Comparison of ENCODE assay signal across 1 cellular context in the genomic region with DNA sequence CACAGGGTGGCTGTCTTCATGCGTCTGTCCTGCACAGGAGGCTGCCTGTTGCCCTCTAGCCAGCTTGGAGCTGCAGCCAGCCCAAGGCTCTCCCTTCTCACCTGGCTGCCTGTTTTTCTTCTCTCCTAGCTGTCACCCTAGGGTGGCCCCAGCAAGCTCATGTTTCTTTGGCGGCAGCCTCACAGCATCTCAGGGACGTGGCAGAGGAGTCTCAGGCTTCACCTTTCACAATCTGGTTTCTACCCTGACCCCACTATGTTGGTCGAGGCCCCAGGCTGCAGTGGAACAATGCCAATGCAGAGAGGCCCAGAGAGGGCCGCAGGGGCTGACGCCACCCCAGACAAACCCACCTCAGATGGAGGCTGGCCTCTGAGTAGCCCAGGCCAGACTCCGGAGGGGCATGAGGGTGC.
TF ChIP-seq lines count a peak whose summit lies in the region.

No MANE protein-coding gene starts in this region.

TF ChIP-seq in K562, 482 proteins besides CTCF, POLR2A, EP300 and RAD21 (continues in another document):
- no peak for TF ChIP-seq MTA1 (IDR thresholded peaks at IDR 0.05; ENCODE audit: borderline replicate concordance)
- TF ChIP-seq ZNF717 (CRISPR knock-in tag; IDR thresholded peaks at IDR 0.05): no peak
- TF ChIP-seq MYC (IDR thresholded peaks at IDR 0.05; ENCODE audit: low read depth, low read length): no peak
- no peak for TF ChIP-seq MYC (CRISPR knock-in tag; IDR thresholded peaks at IDR 0.05; ENCODE audit: borderline replicate concordance, low read depth)
- no peak for TF ChIP-seq PTRF (tag; IDR thresholded peaks at IDR 0.05)
- TF ChIP-seq KHSRP (IDR thresholded peaks at IDR 0.05): no peak
- TF ChIP-seq BRCA1 (IDR thresholded peaks at IDR 0.05): no peak
- TF ChIP-seq BRCA1 (CRISPR knock-in tag; IDR thresholded peaks at IDR 0.05): no peak
- no peak for TF ChIP-seq ZNF41 (CRISPR knock-in tag; conservative IDR thresholded peaks at IDR 0.05)
- TF ChIP-seq, protein P1, sequence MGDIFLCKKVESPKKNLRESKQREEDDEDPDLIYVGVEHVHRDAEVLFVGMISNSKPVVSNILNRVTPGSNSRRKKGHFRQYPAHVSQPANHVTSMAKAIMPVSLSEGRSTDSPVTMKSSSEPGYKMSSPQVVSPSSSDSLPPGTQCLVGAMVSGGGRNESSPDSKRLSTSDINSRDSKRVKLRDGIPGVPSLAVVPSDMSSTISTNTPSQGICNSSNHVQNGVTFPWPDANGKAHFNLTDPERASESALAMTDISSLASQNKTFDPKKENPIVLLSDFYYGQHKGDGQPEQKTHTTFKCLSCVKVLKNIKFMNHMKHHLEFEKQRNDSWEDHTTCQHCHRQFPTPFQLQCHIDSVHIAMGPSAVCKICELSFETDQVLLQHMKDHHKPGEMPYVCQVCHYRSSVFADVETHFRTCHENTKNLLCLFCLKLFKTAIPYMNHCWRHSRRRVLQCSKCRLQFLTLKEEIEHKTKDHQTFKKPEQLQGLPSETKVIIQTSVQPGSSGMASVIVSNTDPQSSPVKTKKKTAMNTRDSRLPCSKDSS (IDR thresholded peaks at IDR 0.05; ENCODE audit: low read depth, partially characterized antibody): no peak
- TF ChIP-seq TFAM (CRISPR knock-in tag; conservative IDR thresholded peaks at IDR 0.05): no peak
- no peak for TF ChIP-seq ZNF408 (CRISPR knock-in tag; IDR thresholded peaks at IDR 0.05; ENCODE audit: low read depth)
- TF ChIP-seq RBBP5 (IDR thresholded peaks at IDR 0.05; ENCODE audit: borderline replicate concordance, insufficient read depth, low read length, poor library complexity, severe bottlenecking): no peak
- TF ChIP-seq DNMT1 (IDR thresholded peaks at IDR 0.05): no peak
- TF ChIP-seq BACH1 (tag; IDR thresholded peaks at IDR 0.05): no peak
- no peak for TF ChIP-seq TAL1 (IDR thresholded peaks at IDR 0.05)
- TF ChIP-seq PHF8 (IDR thresholded peaks at IDR 0.05; ENCODE audit: borderline replicate concordance, low read length): 0 out of 2 replicates have a peak, but pooled peaks have one; percentile 16
- TF ChIP-seq RAD51 (IDR thresholded peaks at IDR 0.05; ENCODE audit: borderline replicate concordance, low read depth): no peak
- TF ChIP-seq, protein P2, sequence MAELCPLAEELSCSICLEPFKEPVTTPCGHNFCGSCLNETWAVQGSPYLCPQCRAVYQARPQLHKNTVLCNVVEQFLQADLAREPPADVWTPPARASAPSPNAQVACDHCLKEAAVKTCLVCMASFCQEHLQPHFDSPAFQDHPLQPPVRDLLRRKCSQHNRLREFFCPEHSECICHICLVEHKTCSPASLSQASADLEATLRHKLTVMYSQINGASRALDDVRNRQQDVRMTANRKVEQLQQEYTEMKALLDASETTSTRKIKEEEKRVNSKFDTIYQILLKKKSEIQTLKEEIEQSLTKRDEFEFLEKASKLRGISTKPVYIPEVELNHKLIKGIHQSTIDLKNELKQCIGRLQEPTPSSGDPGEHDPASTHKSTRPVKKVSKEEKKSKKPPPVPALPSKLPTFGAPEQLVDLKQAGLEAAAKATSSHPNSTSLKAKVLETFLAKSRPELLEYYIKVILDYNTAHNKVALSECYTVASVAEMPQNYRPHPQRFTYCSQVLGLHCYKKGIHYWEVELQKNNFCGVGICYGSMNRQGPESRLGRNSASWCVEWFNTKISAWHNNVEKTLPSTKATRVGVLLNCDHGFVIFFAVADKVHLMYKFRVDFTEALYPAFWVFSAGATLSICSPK (IDR thresholded peaks at IDR 0.05; ENCODE audit: borderline replicate concordance): no peak
- no peak for TF ChIP-seq CBX2 (IDR thresholded peaks at IDR 0.05; ENCODE audit: insufficient read depth, low read length, poor library complexity, severe bottlenecking)
- TF ChIP-seq SRSF3 (IDR thresholded peaks at IDR 0.05; ENCODE audit: insufficient read depth, low read length): no peak
- TF ChIP-seq YBX1 (IDR thresholded peaks at IDR 0.05): no peak
- TF ChIP-seq, protein P3, sequence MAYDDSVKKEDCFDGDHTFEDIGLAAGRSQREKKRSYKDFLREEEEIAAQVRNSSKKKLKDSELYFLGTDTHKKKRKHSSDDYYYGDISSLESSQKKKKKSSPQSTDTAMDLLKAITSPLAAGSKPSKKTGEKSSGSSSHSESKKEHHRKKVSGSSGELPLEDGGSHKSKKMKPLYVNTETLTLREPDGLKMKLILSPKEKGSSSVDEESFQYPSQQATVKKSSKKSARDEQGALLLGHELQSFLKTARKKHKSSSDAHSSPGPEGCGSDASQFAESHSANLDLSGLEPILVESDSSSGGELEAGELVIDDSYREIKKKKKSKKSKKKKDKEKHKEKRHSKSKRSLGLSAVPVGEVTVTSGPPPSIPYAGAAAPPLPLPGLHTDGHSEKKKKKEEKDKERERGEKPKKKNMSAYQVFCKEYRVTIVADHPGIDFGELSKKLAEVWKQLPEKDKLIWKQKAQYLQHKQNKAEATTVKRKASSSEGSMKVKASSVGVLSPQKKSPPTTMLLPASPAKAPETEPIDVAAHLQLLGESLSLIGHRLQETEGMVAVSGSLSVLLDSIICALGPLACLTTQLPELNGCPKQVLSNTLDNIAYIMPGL (CRISPR knock-in tag; IDR thresholded peaks at IDR 0.05): no peak
- TF ChIP-seq, protein P4, sequence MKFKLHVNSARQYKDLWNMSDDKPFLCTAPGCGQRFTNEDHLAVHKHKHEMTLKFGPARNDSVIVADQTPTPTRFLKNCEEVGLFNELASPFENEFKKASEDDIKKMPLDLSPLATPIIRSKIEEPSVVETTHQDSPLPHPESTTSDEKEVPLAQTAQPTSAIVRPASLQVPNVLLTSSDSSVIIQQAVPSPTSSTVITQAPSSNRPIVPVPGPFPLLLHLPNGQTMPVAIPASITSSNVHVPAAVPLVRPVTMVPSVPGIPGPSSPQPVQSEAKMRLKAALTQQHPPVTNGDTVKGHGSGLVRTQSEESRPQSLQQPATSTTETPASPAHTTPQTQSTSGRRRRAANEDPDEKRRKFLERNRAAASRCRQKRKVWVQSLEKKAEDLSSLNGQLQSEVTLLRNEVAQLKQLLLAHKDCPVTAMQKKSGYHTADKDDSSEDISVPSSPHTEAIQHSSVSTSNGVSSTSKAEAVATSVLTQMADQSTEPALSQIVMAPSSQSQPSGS (CRISPR knock-in tag; IDR thresholded peaks at IDR 0.05): 0 out of 2 replicates have a peak, but pooled peaks have one; percentile 51
- TF ChIP-seq SMARCC2 (IDR thresholded peaks at IDR 0.05; ENCODE audit: low read depth): no peak
- no peak for TF ChIP-seq NFE2L1 (tag; IDR thresholded peaks at IDR 0.05; ENCODE audit: borderline replicate concordance, low read depth)
- TF ChIP-seq SETDB1 (IDR thresholded peaks at IDR 0.05; ENCODE audit: low read length): peak; percentile 7
- TF ChIP-seq, protein P5, sequence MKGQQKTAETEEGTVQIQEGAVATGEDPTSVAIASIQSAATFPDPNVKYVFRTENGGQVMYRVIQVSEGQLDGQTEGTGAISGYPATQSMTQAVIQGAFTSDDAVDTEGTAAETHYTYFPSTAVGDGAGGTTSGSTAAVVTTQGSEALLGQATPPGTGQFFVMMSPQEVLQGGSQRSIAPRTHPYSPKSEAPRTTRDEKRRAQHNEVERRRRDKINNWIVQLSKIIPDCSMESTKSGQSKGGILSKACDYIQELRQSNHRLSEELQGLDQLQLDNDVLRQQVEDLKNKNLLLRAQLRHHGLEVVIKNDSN (CRISPR knock-in tag; IDR thresholded peaks at IDR 0.05): no peak
- TF ChIP-seq ZNF146 (CRISPR knock-in tag; IDR thresholded peaks at IDR 0.05; ENCODE audit: unreplicated experiment): no peak
- TF ChIP-seq JUN (IDR thresholded peaks at IDR 0.05; ENCODE audit: borderline replicate concordance, low read depth, low read length): no peak
- TF ChIP-seq JUN (CRISPR knock-in tag; IDR thresholded peaks at IDR 0.05; ENCODE audit: borderline replicate concordance): peak; percentile 24; the same call in 1 of the 2 replicates
- no peak for TF ChIP-seq NFXL1 (CRISPR knock-in tag; IDR thresholded peaks at IDR 0.05)
- no peak for TF ChIP-seq BHLHE40 (IDR thresholded peaks at IDR 0.05; ENCODE audit: low read length)
- TF ChIP-seq SIX5 (IDR thresholded peaks at IDR 0.05; ENCODE audit: borderline replicate concordance in 1 of 2, insufficient read depth in 1 of 2, low read depth in 1 of 2, low read length in 2 of 2): no peak
- no peak for TF ChIP-seq FOXA3 (CRISPR knock-in tag; conservative IDR thresholded peaks at IDR 0.05 in 1 of 2, IDR thresholded peaks at IDR 0.05 in 1 of 2)
- no peak for TF ChIP-seq CSDE1 (IDR thresholded peaks at IDR 0.05)
- no peak for TF ChIP-seq NFYB (IDR thresholded peaks at IDR 0.05; ENCODE audit: extremely low read depth, insufficient read length)
- TF ChIP-seq SP2 (IDR thresholded peaks at IDR 0.05; ENCODE audit: extremely low read depth, low read depth, low read length, poor library complexity, severe bottlenecking): no peak
- no peak for TF ChIP-seq HNRNPL (IDR thresholded peaks at IDR 0.05; ENCODE audit: low read depth, low read length)
- TF ChIP-seq TRIM24 (IDR thresholded peaks at IDR 0.05): no peak
- peak; percentile 36; the same call in 1 of the 2 replicates for TF ChIP-seq ZC3H4 (CRISPR knock-in tag; IDR thresholded peaks at IDR 0.05; ENCODE audit: borderline replicate concordance)
- no peak for TF ChIP-seq RHOXF2B (CRISPR knock-in tag; conservative IDR thresholded peaks at IDR 0.05)
- TF ChIP-seq, protein P6, sequence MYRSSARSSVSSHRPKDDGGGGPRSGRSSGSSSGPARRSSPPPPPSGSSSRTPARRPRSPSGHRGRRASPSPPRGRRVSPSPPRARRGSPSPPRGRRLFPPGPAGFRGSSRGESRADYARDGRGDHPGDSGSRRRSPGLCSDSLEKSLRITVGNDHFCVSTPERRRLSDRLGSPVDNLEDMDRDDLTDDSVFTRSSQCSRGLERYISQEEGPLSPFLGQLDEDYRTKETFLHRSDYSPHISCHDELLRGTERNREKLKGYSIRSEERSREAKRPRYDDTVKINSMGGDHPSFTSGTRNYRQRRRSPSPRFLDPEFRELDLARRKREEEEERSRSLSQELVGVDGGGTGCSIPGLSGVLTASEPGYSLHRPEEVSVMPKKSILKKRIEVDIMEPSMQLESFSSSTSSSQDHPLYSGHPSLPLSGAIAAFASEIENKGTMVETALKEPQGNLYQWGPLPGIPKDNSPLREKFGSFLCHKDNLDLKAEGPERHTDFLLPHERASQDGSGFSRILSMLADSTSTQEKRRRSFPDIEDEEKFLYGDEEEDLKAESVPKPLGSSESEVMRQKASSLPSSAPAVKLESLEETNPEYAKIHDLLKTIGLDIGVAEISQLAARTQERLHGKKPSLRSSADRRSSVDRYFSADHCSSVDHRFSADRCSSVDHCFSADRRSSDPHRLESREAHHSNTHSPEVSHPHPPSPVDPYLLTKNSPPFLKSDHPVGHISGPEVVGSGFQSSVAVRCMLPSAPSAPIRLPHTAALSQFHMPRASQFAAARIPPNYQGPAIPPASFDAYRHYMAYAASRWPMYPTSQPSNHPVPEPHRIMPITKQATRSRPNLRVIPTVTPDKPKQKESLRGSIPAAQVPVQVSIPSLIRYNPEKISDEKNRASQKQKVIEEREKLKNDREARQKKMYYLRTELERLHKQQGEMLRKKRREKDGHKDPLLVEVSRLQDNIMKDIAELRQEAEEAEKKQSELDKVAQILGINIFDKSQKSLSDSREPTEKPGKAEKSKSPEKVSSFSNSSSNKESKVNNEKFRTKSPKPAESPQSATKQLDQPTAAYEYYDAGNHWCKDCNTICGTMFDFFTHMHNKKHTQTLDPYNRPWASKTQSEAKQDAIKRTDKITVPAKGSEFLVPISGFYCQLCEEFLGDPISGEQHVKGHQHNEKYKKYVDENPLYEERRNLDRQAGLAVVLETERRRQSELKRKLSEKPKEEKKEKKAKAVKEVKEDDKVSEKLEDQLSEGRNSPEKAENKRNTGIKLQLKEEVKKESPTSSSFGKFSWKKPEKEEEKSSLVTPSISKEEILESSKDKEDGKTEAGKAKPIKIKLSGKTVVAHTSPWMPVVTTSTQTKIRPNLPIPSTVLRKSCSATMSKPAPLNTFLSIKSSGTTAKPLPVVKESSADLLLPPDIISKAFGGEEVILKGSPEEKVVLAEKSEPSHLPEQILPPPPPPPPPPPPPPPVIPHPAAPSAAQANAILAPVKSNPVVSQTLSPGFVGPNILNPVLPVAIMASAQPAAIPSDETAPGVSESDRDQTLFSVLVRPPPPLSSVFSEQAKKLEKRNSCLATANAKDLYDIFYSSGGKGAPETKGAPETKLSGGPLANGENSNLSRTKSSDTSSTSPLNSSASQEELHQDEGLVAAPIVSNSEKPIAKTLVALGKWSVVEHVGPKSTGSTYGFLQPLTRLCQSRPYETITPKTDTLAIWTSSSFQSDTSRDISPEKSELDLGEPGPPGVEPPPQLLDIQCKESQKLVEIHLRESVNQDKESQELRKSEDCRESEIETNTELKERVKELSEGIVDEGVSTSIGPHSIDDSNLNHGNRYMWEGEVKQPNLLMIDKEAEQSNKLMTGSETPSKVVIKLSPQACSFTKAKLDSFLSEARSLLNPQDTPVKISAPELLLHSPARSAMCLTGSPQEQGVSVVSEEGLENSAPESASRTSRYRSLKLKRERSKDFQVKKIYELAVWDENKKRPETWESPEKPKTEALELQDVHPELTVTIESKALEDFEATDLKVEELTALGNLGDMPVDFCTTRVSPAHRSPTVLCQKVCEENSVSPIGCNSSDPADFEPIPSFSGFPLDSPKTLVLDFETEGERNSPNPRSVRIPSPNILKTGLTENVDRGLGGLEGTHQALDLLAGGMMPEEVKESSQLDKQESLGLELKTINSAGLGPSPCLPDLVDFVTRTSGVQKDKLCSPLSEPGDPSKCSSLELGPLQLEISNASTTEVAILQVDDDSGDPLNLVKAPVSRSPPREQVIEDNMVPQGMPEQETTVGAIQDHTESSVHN (IDR thresholded peaks at IDR 0.05; ENCODE audit: borderline replicate concordance in 1 of 2, low read depth in 1 of 2): no peak
- peak; percentile 44; the same call in 1 of the 2 replicates for TF ChIP-seq MED1 (CRISPR knock-in tag; IDR thresholded peaks at IDR 0.05; ENCODE audit: borderline replicate concordance)
- TF ChIP-seq, protein P7, sequence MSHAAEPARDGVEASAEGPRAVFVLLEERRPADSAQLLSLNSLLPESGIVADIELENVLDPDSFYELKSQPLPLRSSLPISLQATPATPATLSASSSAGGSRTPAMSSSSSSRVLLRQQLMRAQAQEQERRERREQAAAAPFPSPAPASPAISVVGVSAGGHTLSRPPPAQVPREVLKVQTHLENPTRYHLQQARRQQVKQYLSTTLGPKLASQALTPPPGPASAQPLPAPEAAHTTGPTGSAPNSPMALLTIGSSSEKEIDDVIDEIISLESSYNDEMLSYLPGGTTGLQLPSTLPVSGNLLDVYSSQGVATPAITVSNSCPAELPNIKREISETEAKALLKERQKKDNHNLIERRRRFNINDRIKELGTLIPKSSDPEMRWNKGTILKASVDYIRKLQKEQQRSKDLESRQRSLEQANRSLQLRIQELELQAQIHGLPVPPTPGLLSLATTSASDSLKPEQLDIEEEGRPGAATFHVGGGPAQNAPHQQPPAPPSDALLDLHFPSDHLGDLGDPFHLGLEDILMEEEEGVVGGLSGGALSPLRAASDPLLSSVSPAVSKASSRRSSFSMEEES (CRISPR knock-in tag; IDR thresholded peaks at IDR 0.05): no peak
- TF ChIP-seq NR2C2 (CRISPR knock-in tag; IDR thresholded peaks at IDR 0.05): 0 out of 2 replicates have a peak, but pooled peaks have one; percentile 17
- TF ChIP-seq NR2C2 (tag; IDR thresholded peaks at IDR 0.05): no peak
- TF ChIP-seq, protein P8, sequence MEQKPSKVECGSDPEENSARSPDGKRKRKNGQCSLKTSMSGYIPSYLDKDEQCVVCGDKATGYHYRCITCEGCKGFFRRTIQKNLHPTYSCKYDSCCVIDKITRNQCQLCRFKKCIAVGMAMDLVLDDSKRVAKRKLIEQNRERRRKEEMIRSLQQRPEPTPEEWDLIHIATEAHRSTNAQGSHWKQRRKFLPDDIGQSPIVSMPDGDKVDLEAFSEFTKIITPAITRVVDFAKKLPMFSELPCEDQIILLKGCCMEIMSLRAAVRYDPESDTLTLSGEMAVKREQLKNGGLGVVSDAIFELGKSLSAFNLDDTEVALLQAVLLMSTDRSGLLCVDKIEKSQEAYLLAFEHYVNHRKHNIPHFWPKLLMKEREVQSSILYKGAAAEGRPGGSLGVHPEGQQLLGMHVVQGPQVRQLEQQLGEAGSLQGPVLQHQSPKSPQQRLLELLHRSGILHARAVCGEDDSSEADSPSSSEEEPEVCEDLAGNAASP (IDR thresholded peaks at IDR 0.05): no peak
